13 cellular contexts compared by ENCODE assay signal in the genomic region with DNA sequence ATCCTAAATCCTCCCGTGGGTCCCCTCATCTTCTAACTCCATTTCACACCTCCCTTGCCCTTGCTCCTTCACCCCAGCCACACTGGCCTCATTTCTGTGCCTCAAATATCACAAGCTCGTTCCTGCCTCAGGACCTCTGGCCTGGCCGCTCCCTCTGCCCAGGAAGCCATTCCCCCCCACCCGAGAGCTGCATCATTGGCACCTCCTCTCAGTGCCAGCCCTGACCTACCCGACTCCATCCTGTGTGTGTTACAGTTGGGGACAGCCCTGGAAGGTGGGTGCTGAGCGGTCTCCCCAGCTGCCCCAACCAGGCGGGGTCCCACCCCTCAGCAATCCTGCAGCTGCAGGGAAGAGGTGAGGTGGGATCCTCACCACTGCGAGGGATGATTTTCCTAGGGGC. TPM values are rescaled to one million over a fixed set of nuclear protein-coding genes. Genes with fewer than 3 reads are reported as not detected.
A peak's percentile ranks its signal among the peaks of the same experiment; 100 is the strongest.
DNase-seq lines count a peak whose midpoint lies in the region; ATAC-seq and TF ChIP-seq lines count a peak whose summit lies in the region.
"Had no signal": no experiment of that assay in that cellular context is flagged by ENCODE, and none has a peak within 500 bp of the region (broad histone marks: within the 10 kb centered on the region; RNA-seq: fewer than 3 reads in every experiment).

No MANE protein-coding gene starts in this region.

- H3K27ac Mint-ChIP-seq in glutamatergic neuron (ENCODE audit: unreplicated experiment): peak overlapping the region; percentile 17
- H3K27ac Mint-ChIP-seq: activated B cell treated with CpG ODN at 0.5 μM for 24 hours; stimulated activated effector memory CD8-positive, alpha-beta T cell treated with anti-CD3 and anti-CD28 coated beads, Interleukin-12 subunit alpha, Interleukin-12 subunit beta, amount 100 ng/mL, for 72 hours had no signal

- CTCF ChIA-PET in Panc1 (lab: Charles Lee): no interaction called here

- H3K4me3 Mint-ChIP-seq in glutamatergic neuron (ENCODE audit: unreplicated experiment): peak overlapping the region; percentile 65
- H3K4me3 Mint-ChIP-seq: activated B cell treated with CpG ODN at 0.5 μM for 24 hours; stimulated activated effector memory CD8-positive, alpha-beta T cell treated with anti-CD3 and anti-CD28 coated beads, Interleukin-12 subunit alpha, Interleukin-12 subunit beta, amount 100 ng/mL, for 72 hours had no signal

- BruUV-seq in Panc1 (replicated peaks; lab: Mats Ljungman, UMichigan): no TSS peak

- H3K9ac ChIP-seq in BLaER1 treated with 17β-estradiol and CSF1 and Interleukin-3, amounts not matched to agents 10 nM and 100 nM: peak overlapping the region; percentile 82 to 95 (median 87)
- no peak overlapping the region for H3K9ac ChIP-seq in trophoblast cell (ENCODE audit: low read length)

- peak overlapping the region; percentile 21 for H2BK120ac ChIP-seq in trophoblast cell (ENCODE audit: insufficient read depth, low read length, poor library complexity)

- H3K36me3 Mint-ChIP-seq in glutamatergic neuron (ENCODE audit: unreplicated experiment): no peaks in the 10 kb centered on the region

- H2AFZ ChIP-seq in trophoblast cell (ENCODE audit: insufficient read depth, low read length, poor library complexity): peak overlapping the region; percentile 51

- peaks cover 43% of the 10 kb centered on the region for H3K79me1 ChIP-seq in trophoblast cell (ENCODE audit: low read length)

- H3K27me3 Mint-ChIP-seq in glutamatergic neuron (ENCODE audit: unreplicated experiment): peaks cover 4% of the 10 kb centered on the region

- H3K36me3 ChIP-seq in BLaER1 treated with 17β-estradiol and CSF1 and Interleukin-3, amounts not matched to agents 10 nM and 100 nM: peaks cover 6 to 64% (median 22%) of the 10 kb centered on the region in 11 experiments; a peak in 21 of 22 replicates
- no peaks in the 10 kb centered on the region; the same call in 1 of the 2 replicates for H3K36me3 ChIP-seq in Panc1 (ENCODE audit: control insufficient read depth, insufficient read depth, low read length)
- H3K36me3 ChIP-seq in trophoblast cell (ENCODE audit: control insufficient read depth in 1 of 2, insufficient read depth in 2 of 2, low read length in 2 of 2): peaks cover 29 to 42% of the 10 kb centered on the region in 2 experiments
- H3K36me3 ChIP-seq: cardiac muscle cell had no signal

- peaks cover 4% of the 10 kb centered on the region for H3K9me3 Mint-ChIP-seq in glutamatergic neuron (ENCODE audit: unreplicated experiment)
- H3K9me3 Mint-ChIP-seq: activated B cell treated with CpG ODN at 0.5 μM for 24 hours; stimulated activated effector memory CD8-positive, alpha-beta T cell treated with anti-CD3 and anti-CD28 coated beads, Interleukin-12 subunit alpha, Interleukin-12 subunit beta, amount 100 ng/mL, for 72 hours had no signal

- intact Hi-C loops in Panc1 (cut with micrococcal nuclease; ENCODE audit: unreplicated experiment): no loop called here

- peak overlapping the region; percentile 37 to 96 (median 54) for H3K4me3 ChIP-seq in BLaER1 treated with 17β-estradiol and CSF1 and Interleukin-3, amounts not matched to agents 10 nM and 100 nM
- H3K4me3 ChIP-seq in Panc1 (ENCODE audit: low read depth in 2 of 2, low read length in 2 of 2) (peak overlapping the region in 1 of 2 experiments; percentile 29; a peak in 1 of 4 replicates), trophoblast cell (ENCODE audit: low read depth, low read length) (no peak overlapping the region)
- H3K4me3 ChIP-seq: cardiac muscle cell had no signal

- peak overlapping the region; percentile 35 for H3K4ac ChIP-seq in trophoblast cell (ENCODE audit: low read depth, low read length)

- H3K4me1 ChIP-seq in BLaER1 treated with 17β-estradiol and CSF1 and Interleukin-3, amounts not matched to agents 10 nM and 100 nM: peaks cover 90 to 100% (median 93%) of the 10 kb centered on the region in 10 experiments
- peaks cover 95% of the 10 kb centered on the region for H3K4me1 ChIP-seq in Panc1 (ENCODE audit: control insufficient read depth, insufficient read depth, low read length)
- H3K4me1 ChIP-seq in trophoblast cell (ENCODE audit: control insufficient read depth in 1 of 2, insufficient read depth in 2 of 2, low read length in 2 of 2): peaks cover 61 to 66% of the 10 kb centered on the region in 2 experiments

- no peak overlapping the region for H3K23ac ChIP-seq in trophoblast cell (ENCODE audit: low read length)

- H4K12ac ChIP-seq in trophoblast cell (ENCODE audit: low read depth, low read length): no peak overlapping the region

- H3K27ac ChIP-seq in BLaER1 treated with 17β-estradiol and CSF1 and Interleukin-3, amounts not matched to agents 10 nM and 100 nM: peak overlapping the region; percentile 90 to 100 (median 98)
- H3K27ac ChIP-seq in Panc1 (ENCODE audit: low read length) (peak overlapping the region; percentile 99), trophoblast cell (ENCODE audit: low read depth, low read length) (no peak overlapping the region)
- H3K27ac ChIP-seq: cardiac muscle cell had no signal

- no peak overlapping the region for H2BK5ac ChIP-seq in trophoblast cell (ENCODE audit: low read depth, low read length, poor library complexity)

- H4K8ac ChIP-seq in trophoblast cell (ENCODE audit: low read depth, low read length): peak overlapping the region; percentile 14

- peaks cover 0 to 82% (median 6%) of the 10 kb centered on the region in 11 experiments; a peak in 11 of 22 replicates for H4K20me1 ChIP-seq in BLaER1 treated with 17β-estradiol and CSF1 and Interleukin-3, amounts not matched to agents 10 nM and 100 nM

- ATAC-seq in Panc1: no peak
- ATAC-seq in HG03159 (IDR thresholded peaks at IDR 0.05; ENCODE audit: unreplicated experiment): no peak
- no peak for ATAC-seq in GM18511 (IDR thresholded peaks at IDR 0.05; ENCODE audit: unreplicated experiment)
- ATAC-seq: stimulated activated effector memory CD8-positive, alpha-beta T cell treated with anti-CD3 and anti-CD28 coated beads, Interleukin-12 subunit alpha, Interleukin-12 subunit beta, amount 100 ng/mL, for 72 hours had no signal

- peak overlapping the region; percentile 76 for H2BK12ac ChIP-seq in trophoblast cell (ENCODE audit: low read length)

- no CpG with 5 or more reads among the region's 8 CpGs for WGBS in trophoblast cell (ENCODE audit: extremely low coverage, insufficient coverage, insufficient read length)

- DNase-seq in Panc1 (ENCODE audit: low read depth, low spot score) (no peak), glutamatergic neuron (no peak), trophoblast cell (no peak), hypothalamus (lab: John Stamatoyannopoulos, UW) (no peak)
- DNase-seq in activated CD4-positive, alpha-beta T cell treated with anti-CD3 and anti-CD28 coated beads, Interleukin-2, amount 50 U/mL, for 4 hours: no peak
- DNase-seq: activated B cell treated with CpG ODN at 0.5 μM for 24 hours, GOT3 had no signal

- in situ Hi-C loops in Panc1 (cut with HindIII; ENCODE audit: low pct_unique_long_range_greater_than_20kb, low sequenced_read_pairs): no loop called here

- POLR2A ChIA-PET in Panc1 (lab: Charles Lee): no interaction called here

- peaks cover 34% of the 10 kb centered on the region for H3K79me2 ChIP-seq in trophoblast cell (ENCODE audit: control insufficient read depth, insufficient read depth, low read length, poor library complexity)

- TF ChIP-seq CTCF in Panc1 (IDR thresholded peaks at IDR 0.05): no peak
- no peak for TF ChIP-seq CTCF in glutamatergic neuron (IDR thresholded peaks at IDR 0.05; ENCODE audit: partially characterized antibody, unreplicated experiment)

- H3K27me3 ChIP-seq in BLaER1 treated with 17β-estradiol and CSF1 and Interleukin-3, amounts not matched to agents 10 nM and 100 nM: no peaks in the 10 kb centered on the region
- H3K27me3 ChIP-seq in Panc1 (ENCODE audit: control insufficient read depth, insufficient read depth, low read length): no peaks in the 10 kb centered on the region
- no peaks in the 10 kb centered on the region for H3K27me3 ChIP-seq in trophoblast cell (ENCODE audit: insufficient read depth, low read length)
- H3K27me3 ChIP-seq: cardiac muscle cell had no signal

- H3K9me3 ChIP-seq in BLaER1 treated with 17β-estradiol and CSF1 and Interleukin-3, amounts not matched to agents 10 nM and 100 nM (replicated peaks in 1 of 11): no peaks in the 10 kb centered on the region
- H3K9me3 ChIP-seq in Panc1 (ENCODE audit: control insufficient read depth, insufficient read depth, low read depth, low read length) (no peaks in the 10 kb centered on the region), trophoblast cell (ENCODE audit: insufficient read depth, low read depth, low read length) (peaks cover 2% of the 10 kb centered on the region)

- H2AK5ac ChIP-seq in trophoblast cell (ENCODE audit: low read length): peak overlapping the region; percentile 66

- peak overlapping the region; percentile 92 to 100 (median 99) for H3K4me2 ChIP-seq in BLaER1 treated with 17β-estradiol and CSF1 and Interleukin-3, amounts not matched to agents 10 nM and 100 nM
- no peak overlapping the region for H3K4me2 ChIP-seq in trophoblast cell (ENCODE audit: low read length)

- H4K91ac ChIP-seq in trophoblast cell (ENCODE audit: low read depth, low read length): no peak overlapping the region

- H3K14ac ChIP-seq in trophoblast cell (ENCODE audit: low read length): peak overlapping the region; percentile 77

- H3K18ac ChIP-seq in trophoblast cell (ENCODE audit: low read length): peak overlapping the region; percentile 85

- peaks cover 31% of the 10 kb centered on the region for H3K4me1 Mint-ChIP-seq in glutamatergic neuron (ENCODE audit: low read depth, unreplicated experiment)

RNA-seq across cellular contexts. Expression of a gene that starts 14.5 kb away (rescaled TPM):
- total RNA-seq in Panc1 (2021; ENCODE audit: unreplicated experiment) (248 TPM), glutamatergic neuron (ENCODE audit: unreplicated experiment) (72.2 TPM)
- polyA plus RNA-seq in Panc1 (2012; ENCODE audit: insufficient read length): 456 TPM
- 282 and 293 TPM in 2 replicates for polyA plus RNA-seq in trophoblast cell (2013)

RNA-seq across cellular contexts. Expression of a gene that starts 49.0 kb away (rescaled TPM):
- total RNA-seq in Panc1 (2021; ENCODE audit: unreplicated experiment) (not detected), glutamatergic neuron (ENCODE audit: unreplicated experiment) (not detected)
- polyA plus RNA-seq in Panc1 (2012; ENCODE audit: insufficient read length): not detected
- not detected in 2 replicates for polyA plus RNA-seq in trophoblast cell (2013)
- total RNA-seq: activated B cell treated with CpG ODN at 0.5 μM for 24 hours, cardiac muscle cell, LHCN-M2 had no signal
- polyA plus RNA-seq: cardiac muscle cell had no signal
